ENCODE assay signal across 10 cellular contexts in the genomic region with DNA sequence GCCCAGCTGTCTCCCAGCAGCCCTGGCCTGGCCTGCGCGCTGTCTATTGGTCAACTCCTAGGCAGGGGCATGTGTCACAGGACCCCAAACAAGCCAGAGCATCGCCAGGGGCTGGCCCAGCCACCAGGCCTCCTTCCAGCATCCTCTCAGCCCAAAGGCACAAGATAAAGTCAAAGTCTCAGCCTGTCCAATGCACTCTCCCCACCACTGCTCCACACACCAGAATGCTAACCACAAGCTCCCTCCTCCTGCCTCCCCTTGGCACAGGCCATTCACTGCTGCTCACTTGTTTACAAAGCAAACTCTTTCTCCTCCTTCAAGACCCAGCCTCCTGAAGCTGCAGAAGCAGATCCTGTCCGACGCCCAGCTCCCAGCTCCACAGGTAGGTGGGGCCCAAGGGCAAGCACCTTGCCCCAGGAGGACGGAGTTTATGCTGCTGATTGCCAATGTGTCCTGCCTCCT.
DNase-seq lines count a peak whose midpoint lies in the region; ATAC-seq, FAIRE-seq and TF ChIP-seq lines count a peak whose summit lies in the region.
"Had no signal": no experiment of that assay in that cellular context is flagged by ENCODE, and none has a peak within 500 bp of the region (broad histone marks: within the 10 kb centered on the region; RNA-seq: fewer than 3 reads in every experiment).

No MANE protein-coding gene starts in this region.

- H3K9me3 ChIP-seq in PC-3 (ENCODE audit: low read length), result no peaks in the 10 kb centered on the region
- H3K9me3 ChIP-seq in ascending aorta, result no peaks in the 10 kb centered on the region

- no TSS peak for BruUV-seq in PC-3 (replicated peaks; lab: Mats Ljungman, UMichigan)

- no peak for TF ChIP-seq POLR2A in GM12892 (IDR thresholded peaks at IDR 0.05; ENCODE audit: low read depth, low read length)

- H3K4me2 ChIP-seq in PC-3 (ENCODE audit: low read length), result no peak overlapping the region

- intact Hi-C loops in PC-3 (cut with micrococcal nuclease), result loop anchor here (1.0 to 10.0 kb wide), 2 partner anchors 107 to 142 kb away; a partner anchor contains a TSS
- intact Hi-C loops in ascending aorta (cut with DNase I), result loop anchor here (10.0 kb wide), 1 partner anchor 108 kb away; no protein-coding TSS in a partner anchor

- POLR2A ChIA-PET in PC-3 (lab: Charles Lee; ENCODE audit: unreplicated experiment), result no interaction called here

- DNase-seq in PC-3, result peak; percentile 76
- DNase-seq in fibroblast of the aortic adventitia (ENCODE audit: low read depth), result peak; percentile 63
- no peak for DNase-seq in retinal pigment epithelial cell (ENCODE audit: low read depth)
- no peak for DNase-seq in ascending aorta (ENCODE audit: low spot score in 2 of 2)
- DNase-seq in retina, result no peak
- DNase-seq in GM12892 (ENCODE audit: insufficient read length), result no peak
- DNase-seq: NK-92 treated with Interleukin-12 subunit alpha and Interleukin-12 subunit beta, amount 100 ng/mL, for 24 hours had no signal

- H3K36me3 ChIP-seq in PC-3 (ENCODE audit: low read depth, low read length), result no peaks in the 10 kb centered on the region
- H3K36me3 ChIP-seq in ascending aorta, result no peaks in the 10 kb centered on the region

- no peak overlapping the region for H2AFZ ChIP-seq in PC-3 (ENCODE audit: low read length)
- H2AFZ ChIP-seq: parathyroid adenoma had no signal

- H3F3A ChIP-seq in PC-3 (ENCODE audit: low read length, unreplicated experiment), result no peaks in the 10 kb centered on the region

- H3K79me2 ChIP-seq in PC-3 (ENCODE audit: low read length), result no peaks in the 10 kb centered on the region
- H3K79me2 ChIP-seq: parathyroid adenoma had no signal

- TF ChIP-seq CTCF in GM12874 (IDR thresholded peaks at IDR 0.05; ENCODE audit: insufficient read depth, low read depth, low read length) (peak; percentile 10; the same call in 1 of the 2 replicates), PC-3 (conservative IDR thresholded peaks at IDR 0.05; ENCODE audit: low read depth, low read length) (peak; percentile 56), fibroblast of the aortic adventitia (IDR thresholded peaks at IDR 0.05; ENCODE audit: insufficient read depth, low read length) (no peak), retinal pigment epithelial cell (conservative IDR thresholded peaks at IDR 0.05; ENCODE audit: low read depth, low read length) (peak; percentile 7), ascending aorta (IDR thresholded peaks at IDR 0.05) (no peak)

- no peaks in the 10 kb centered on the region for H3K9me2 ChIP-seq in PC-3 (replicated peaks; ENCODE audit: low read length)

- no peaks in the 10 kb centered on the region for H4K20me1 ChIP-seq in PC-3 (ENCODE audit: low read length)

- H3K4me1 ChIP-seq in PC-3 (ENCODE audit: insufficient read depth, low read length) (peaks cover 4% of the 10 kb centered on the region; the same call in 1 of the 2 replicates), ascending aorta (no peaks in the 10 kb centered on the region)
- H3K4me1 ChIP-seq: parathyroid adenoma had no signal

- H3K4me3 ChIP-seq in PC-3 (ENCODE audit: low read length) (no peak overlapping the region), fibroblast of the aortic adventitia (ENCODE audit: low read depth, low read length) (no peak overlapping the region), retinal pigment epithelial cell (ENCODE audit: low read length) (no peak overlapping the region), ascending aorta (no peak overlapping the region)

- H3K27ac ChIP-seq in PC-3 (ENCODE audit: low read length) (no peak overlapping the region), ascending aorta (no peak overlapping the region)
- H3K27ac ChIP-seq: parathyroid adenoma had no signal

- CTCF ChIA-PET in PC-3 (lab: Charles Lee), result interaction anchor here (1.0 kb wide), 3 partner anchors 10 to 107 kb away, joined by 3 to 4 read pairs (median 4); no protein-coding TSS in a partner anchor

- no peak overlapping the region for H3K9ac ChIP-seq in PC-3 (ENCODE audit: low read length)
- H3K9ac ChIP-seq: parathyroid adenoma had no signal

- no peak for FAIRE-seq in GM12892 (lab: Jason Lieb, UNC)

- no peaks in the 10 kb centered on the region for H3K27me3 ChIP-seq in PC-3 (ENCODE audit: low read length)
- no peaks in the 10 kb centered on the region for H3K27me3 ChIP-seq in ascending aorta

- ATAC-seq in PC-3 (peak; percentile 97), GM19452 (IDR thresholded peaks at IDR 0.05; ENCODE audit: unreplicated experiment) (no peak)

Comparison
In these comparisons a context has a peak if more than half of its experiments do, and no peak if none do; other contexts are left out.
1. CTCF ChIP-seq: peak in GM12874 (single experiment), PC-3 (single experiment) and retinal pigment epithelial cell (single experiment); none in fibroblast of the aortic adventitia (single experiment) and ascending aorta (0 of 3).
2. DNase-seq: peak in PC-3 (single experiment) and fibroblast of the aortic adventitia (single experiment); none in retinal pigment epithelial cell (single experiment), ascending aorta (0 of 2), retina (single experiment) and GM12892 (single experiment).